Comparison of ENCODE assay signal across 11 cellular contexts in genomic region chr9:34158362-34158869, GRCh38. TPM values are rescaled to one million over a fixed set of nuclear protein-coding genes. Genes with fewer than 3 reads are reported as not detected.
A peak's percentile ranks its signal among the peaks of the same experiment; 100 is the strongest.
DNase-seq lines count a peak whose midpoint lies in the region; ATAC-seq lines count a peak whose summit lies in the region.
"Had no signal": no experiment of that assay in that cellular context is flagged by ENCODE, and none has a peak within 500 bp of the region (broad histone marks: within the 10 kb centered on the region; RNA-seq: fewer than 3 reads in every experiment).

No MANE protein-coding gene starts in this region.

- 16% methylated on average over 3 of the region's 6 CpGs for WGBS in mesenchymal stem cell

- no peak overlapping the region for H2BK120ac ChIP-seq in mesenchymal stem cell (ENCODE audit: low read depth, low read length)

- H2BK12ac ChIP-seq in mesenchymal stem cell (ENCODE audit: low read length in 2 of 2), result no peak overlapping the region

- peak overlapping the region; percentile 8 for H3K27ac ChIP-seq in mesenchymal stem cell (ENCODE audit: low read length, poor library complexity, severe bottlenecking)

- no peak overlapping the region for H3K4me3 Mint-ChIP-seq in effector memory CD8-positive, alpha-beta T cell
- H3K4me3 Mint-ChIP-seq: activated CD4-positive, alpha-beta T cell treated with anti-CD3 and anti-CD28 coated beads, Interleukin-2, amount 10 ng/mL, durations not matched to agents 7 days and 5 days; immature natural killer cell; stimulated activated naive CD8-positive, alpha-beta T cell treated with anti-CD3 and anti-CD28 coated beads, Interleukin-15, Interleukin-2, amounts not matched to agents 100 ng/mL and 50 ng/mL, for 24 hours had no signal

- H3K9me3 Mint-ChIP-seq in effector memory CD8-positive, alpha-beta T cell, result no peaks in the 10 kb centered on the region
- H3K9me3 Mint-ChIP-seq: activated CD4-positive, alpha-beta T cell treated with anti-CD3 and anti-CD28 coated beads, Interleukin-2, amount 10 ng/mL, durations not matched to agents 7 days and 5 days; immature natural killer cell; stimulated activated naive CD8-positive, alpha-beta T cell treated with anti-CD3 and anti-CD28 coated beads, Interleukin-15, Interleukin-2, amounts not matched to agents 100 ng/mL and 50 ng/mL, for 24 hours had no signal

- no peak overlapping the region for H3K4me2 ChIP-seq in mesenchymal stem cell (ENCODE audit: low read length, poor library complexity, severe bottlenecking)

- no peak overlapping the region for H3K4ac ChIP-seq in mesenchymal stem cell (ENCODE audit: low read depth in 1 of 2, low read length in 2 of 2)

- H3K27ac Mint-ChIP-seq in effector memory CD8-positive, alpha-beta T cell, result no peak overlapping the region
- H3K27ac Mint-ChIP-seq: activated CD4-positive, alpha-beta T cell treated with anti-CD3 and anti-CD28 coated beads, Interleukin-2, amount 10 ng/mL, durations not matched to agents 7 days and 5 days; stimulated activated naive CD8-positive, alpha-beta T cell treated with anti-CD3 and anti-CD28 coated beads, Interleukin-15, Interleukin-2, amounts not matched to agents 100 ng/mL and 50 ng/mL, for 24 hours had no signal

- no peak overlapping the region for H3K23ac ChIP-seq in mesenchymal stem cell (ENCODE audit: low read length in 2 of 2)

- no peak overlapping the region for H2AFZ ChIP-seq in mesenchymal stem cell (ENCODE audit: low read depth, low read length)

- no peak overlapping the region for H2AK5ac ChIP-seq in mesenchymal stem cell (ENCODE audit: low read length, severe bottlenecking)

- intact Hi-C loops in posterior vena cava (cut with DNase I), result no loop called here

- no peak overlapping the region for H4K91ac ChIP-seq in mesenchymal stem cell (ENCODE audit: low read length)

- H2BK15ac ChIP-seq in mesenchymal stem cell (ENCODE audit: low read depth, poor library complexity, severe bottlenecking), result no peak overlapping the region

- H3K4me3 ChIP-seq in adipocyte (ENCODE audit: low read length) (no peak overlapping the region), mesenchymal stem cell (ENCODE audit: insufficient read depth in 1 of 2, low read depth in 1 of 2, low read length in 2 of 2) (no peak overlapping the region)

- no peak overlapping the region for H3K18ac ChIP-seq in mesenchymal stem cell (ENCODE audit: low read depth in 1 of 2, low read length in 2 of 2)

- H3K9me3 ChIP-seq in adipocyte (ENCODE audit: control insufficient read depth, low read length) (no peaks in the 10 kb centered on the region), mesenchymal stem cell (ENCODE audit: control insufficient read depth, low read length) (no peaks in the 10 kb centered on the region)

- H3K9ac ChIP-seq in adipocyte (ENCODE audit: low read length), result no peak overlapping the region
- no peak overlapping the region for H3K9ac ChIP-seq in mesenchymal stem cell (ENCODE audit: low read length)

- no peak overlapping the region for H3K14ac ChIP-seq in mesenchymal stem cell (ENCODE audit: low read length in 2 of 2)

- H3K36me3 Mint-ChIP-seq in effector memory CD8-positive, alpha-beta T cell (ENCODE audit: insufficient read depth), result no peaks in the 10 kb centered on the region
- H3K36me3 Mint-ChIP-seq: immature natural killer cell had no signal

- H3K27me3 Mint-ChIP-seq in effector memory CD8-positive, alpha-beta T cell, result no peaks in the 10 kb centered on the region
- H3K27me3 Mint-ChIP-seq: stimulated activated naive CD8-positive, alpha-beta T cell treated with anti-CD3 and anti-CD28 coated beads, Interleukin-15, Interleukin-2, amounts not matched to agents 100 ng/mL and 50 ng/mL, for 24 hours had no signal

- ATAC-seq in effector memory CD8-positive, alpha-beta T cell (replicated peaks), result no peak
- ATAC-seq in HG03097 (IDR thresholded peaks at IDR 0.05; ENCODE audit: low FRiP score, unreplicated experiment), result no peak

- H3K36me3 ChIP-seq in adipocyte (ENCODE audit: control insufficient read depth, insufficient read depth, low read length, severe bottlenecking) (no peaks in the 10 kb centered on the region), mesenchymal stem cell (ENCODE audit: control insufficient read depth in 1 of 2, insufficient read depth in 2 of 2, low read depth in 1 of 2, low read length in 2 of 2) (no peaks in the 10 kb centered on the region)

- peaks cover 3% of the 10 kb centered on the region for H3K4me1 ChIP-seq in adipocyte (ENCODE audit: control insufficient read depth, insufficient read depth, low read length)
- H3K4me1 ChIP-seq in mesenchymal stem cell (ENCODE audit: control insufficient read depth, insufficient read depth, low read depth, low read length), result no peaks in the 10 kb centered on the region

- H3K27me3 ChIP-seq in adipocyte (replicated peaks; ENCODE audit: control insufficient read depth, insufficient read depth, low read length), result no peaks in the 10 kb centered on the region
- no peaks in the 10 kb centered on the region for H3K27me3 ChIP-seq in mesenchymal stem cell (ENCODE audit: control insufficient read depth in 1 of 2, insufficient read depth in 1 of 2, low read length in 2 of 2)

- no peaks in the 10 kb centered on the region for H3K4me1 Mint-ChIP-seq in effector memory CD8-positive, alpha-beta T cell (ENCODE audit: low read depth in 2 of 2)
- H3K4me1 Mint-ChIP-seq: activated CD4-positive, alpha-beta T cell treated with anti-CD3 and anti-CD28 coated beads, Interleukin-2, amount 10 ng/mL, durations not matched to agents 7 days and 5 days had no signal

- H2BK5ac ChIP-seq in mesenchymal stem cell (ENCODE audit: low read depth, low read length, poor library complexity, severe bottlenecking), result no peak overlapping the region

- no peaks in the 10 kb centered on the region for H3K79me1 ChIP-seq in mesenchymal stem cell (replicated peaks; ENCODE audit: low read length, poor library complexity, severe bottlenecking)

- DNase-seq in DMS53 (lab: John Stamatoyannopoulos, UW), result peak; percentile 90
- peak; percentile 58 for DNase-seq in NCI-H1436 (lab: John Stamatoyannopoulos, UW)
- peak; percentile 29 for DNase-seq in adipocyte (ENCODE audit: low read depth)
- peak; percentile 98 for DNase-seq in mesenchymal stem cell
- DNase-seq in posterior vena cava (ENCODE audit: low spot score), result no peak
- DNase-seq in effector memory CD8-positive, alpha-beta T cell, result no peak
- no peak for DNase-seq in midbrain (lab: John Stamatoyannopoulos, UW)
- DNase-seq: activated CD4-positive, alpha-beta T cell treated with anti-CD3 and anti-CD28 coated beads, Interleukin-2, amount 10 ng/mL, durations not matched to agents 7 days and 5 days; immature natural killer cell had no signal

- peak overlapping the region; percentile 32 for H4K8ac ChIP-seq in mesenchymal stem cell (ENCODE audit: low read length)

RNA-seq across cellular contexts. Expression of gene UBAP1, which starts 20.4 kb away (rescaled TPM):
- polyA plus RNA-seq in mesenchymal stem cell (2013, experiment 1 of 2), result 30.9 TPM
- 29.7 TPM for polyA plus RNA-seq in mesenchymal stem cell (2013, experiment 2 of 2)
- total RNA-seq in posterior vena cava, result 10 to 100 TPM; 42.8 to 44.9 TPM

RNA-seq across cellular contexts. Expression of gene DCAF12, which starts 31.9 kb away (rescaled TPM):
- polyA plus RNA-seq in mesenchymal stem cell (2013, experiment 1 of 2), result 14.6 TPM
- polyA plus RNA-seq in mesenchymal stem cell (2013, experiment 2 of 2), result 14.9 TPM
- total RNA-seq in posterior vena cava, result 10 to 100 TPM; 20.5 to 32.9 TPM

Comparison
In these comparisons a context has a peak if more than half of its experiments do, and no peak if none do; other contexts are left out.
1. DNase-seq: peak in DMS53 (single experiment), NCI-H1436 (single experiment), adipocyte (single experiment) and mesenchymal stem cell (single experiment); none in posterior vena cava (single experiment), effector memory CD8-positive, alpha-beta T cell (0 of 3) and midbrain (single experiment).